ENCODE assay signal across 1 cellular context in the genomic region with DNA sequence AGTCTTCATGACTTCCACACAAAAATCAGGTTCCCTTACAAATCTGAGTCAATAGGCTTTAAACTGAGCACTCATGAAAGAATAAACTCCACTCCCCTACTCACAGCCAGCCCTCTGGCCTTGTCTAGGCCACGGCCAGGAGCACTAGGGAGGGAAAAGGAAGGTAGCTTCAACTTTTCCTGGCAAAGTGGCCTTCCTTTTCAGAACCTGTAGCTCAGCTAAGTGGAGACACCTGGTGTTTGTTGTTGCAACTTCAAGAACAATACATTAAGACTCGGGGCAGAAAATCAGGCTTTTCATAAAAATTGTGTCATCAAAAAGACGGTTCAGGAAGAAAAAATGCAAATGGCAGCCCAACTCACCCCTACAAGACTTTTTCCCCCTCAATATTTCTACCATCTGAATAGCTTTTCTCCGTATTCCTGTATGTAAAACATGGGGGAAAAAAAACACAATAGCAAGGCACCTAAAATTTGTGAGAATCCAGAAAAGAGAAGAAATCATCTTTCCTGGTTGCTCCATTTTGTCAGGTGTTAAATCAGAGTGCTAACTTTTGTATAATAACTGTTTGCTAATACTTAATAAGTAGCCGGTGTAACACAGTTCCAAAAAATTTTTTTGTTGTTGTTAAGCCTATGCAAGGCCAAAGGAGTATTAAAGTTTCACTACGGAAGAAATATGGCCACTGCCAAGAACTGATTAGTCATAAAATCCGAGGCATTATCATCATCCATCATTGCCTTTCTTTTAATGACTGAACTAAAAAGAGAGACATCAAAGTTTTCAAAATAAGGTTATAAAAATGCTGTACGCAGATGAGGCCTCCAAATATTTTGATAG.
TF ChIP-seq lines count a peak whose summit lies in the region.

No MANE protein-coding gene starts in this region.

TF ChIP-seq in H1, 55 proteins besides CTCF, POLR2A, EP300 and RAD21 (continued from another document):
- TF ChIP-seq ATF2 (IDR thresholded peaks at IDR 0.05; ENCODE audit: low read length) (no peak), SUZ12 (IDR thresholded peaks at IDR 0.05; ENCODE audit: low read length) (no peak), RXRA (IDR thresholded peaks at IDR 0.05; ENCODE audit: insufficient read depth, low read depth, low read length) (no peak), POU5F1 (IDR thresholded peaks at IDR 0.05; ENCODE audit: low read depth, low read length) (no peak), CREB1 (IDR thresholded peaks at IDR 0.05) (no peak), CHD1 (IDR thresholded peaks at IDR 0.05; ENCODE audit: low read depth, low read length) (no peak), SRF (IDR thresholded peaks at IDR 0.05; ENCODE audit: low read depth, low read length) (no peak), JUND (IDR thresholded peaks at IDR 0.05; ENCODE audit: low read length) (no peak)
